20 cellular contexts compared by ENCODE assay signal in the genomic region with DNA sequence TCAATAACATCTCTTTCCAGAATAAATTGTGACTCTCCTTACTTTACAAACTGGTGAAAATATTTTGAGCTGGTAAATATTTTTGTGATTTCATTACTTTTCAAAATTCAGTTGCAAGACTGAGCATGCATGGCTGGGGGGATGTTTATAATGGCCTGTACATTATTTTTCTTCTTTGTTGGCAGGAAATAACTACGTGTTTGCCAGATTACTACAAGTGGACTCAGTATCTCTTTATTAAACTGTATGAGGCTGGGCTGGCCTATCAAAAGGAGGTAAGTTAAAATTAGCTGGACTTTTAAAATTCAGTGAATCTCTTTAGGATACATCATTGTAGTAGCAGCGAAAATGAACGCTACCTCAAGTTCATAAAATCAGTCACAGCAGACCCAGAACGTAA.
"Had no signal": no experiment of that assay in that cellular context is flagged by ENCODE, and none has a peak within 500 bp of the region (broad histone marks: within the 10 kb centered on the region; RNA-seq: fewer than 3 reads in every experiment).

No MANE protein-coding gene starts in this region.

- H3K27ac ChIP-seq: left ventricle myocardium inferior, right atrium auricular region, right lobe of liver, tibial nerve, vagina had no signal

- DNase-seq: islet precursor cell; left ventricle myocardium inferior; mesendoderm; naive B cell; natural killer cell; ovary; right lobe of liver; stimulated activated CD4-positive, alpha-beta T cell treated with anti-CD3 and anti-CD28 coated beads, Interleukin-12 subunit alpha, Interleukin-12 subunit beta, amount 100 ng/mL, for 4 hours; stimulated activated CD4-positive, alpha-beta T cell treated with anti-CD3 and anti-CD28 coated beads, Interleukin-15, amount 100 ng/mL, for 24 hours; stimulated activated CD4-positive, alpha-beta T cell treated with anti-CD3 and anti-CD28 coated beads, Interleukin-2, amount 100 ng/mL, for 24 hours; stimulated activated CD4-positive, alpha-beta T cell treated with anti-CD3 and anti-CD28 coated beads, Interleukin-4, amount 100 ng/mL, for 1 hour; stimulated activated naive CD4-positive, alpha-beta T cell had no signal

- H3K9me3 Mint-ChIP-seq: natural killer cell; stimulated activated naive CD8-positive, alpha-beta T cell treated with anti-CD3 and anti-CD28 coated beads, Interleukin-15, Interleukin-2, amounts not matched to agents 100 ng/mL and 50 ng/mL, for 24 hours; type B pancreatic cell had no signal

- H3K4me3 Mint-ChIP-seq: mesothelial cell of epicardium; naive B cell; natural killer cell; stimulated activated effector memory CD8-positive, alpha-beta T cell treated with anti-CD3 and anti-CD28 coated beads, Interleukin-12 subunit alpha, Interleukin-12 subunit beta, amount 100 ng/mL, for 72 hours; stimulated activated naive CD8-positive, alpha-beta T cell treated with anti-CD3 and anti-CD28 coated beads, Interleukin-15, Interleukin-2, amounts not matched to agents 100 ng/mL and 50 ng/mL, for 24 hours; type B pancreatic cell had no signal

- H3K27ac Mint-ChIP-seq: mesothelial cell of epicardium; natural killer cell; progenitor cell of endocrine pancreas; stimulated activated effector memory CD8-positive, alpha-beta T cell treated with anti-CD3 and anti-CD28 coated beads, Interleukin-12 subunit alpha, Interleukin-12 subunit beta, amount 100 ng/mL, for 72 hours; stimulated activated naive CD8-positive, alpha-beta T cell treated with anti-CD3 and anti-CD28 coated beads, Interleukin-15, Interleukin-2, amounts not matched to agents 100 ng/mL and 50 ng/mL, for 24 hours; type B pancreatic cell had no signal

- H3K4me1 Mint-ChIP-seq: stimulated activated effector memory CD8-positive, alpha-beta T cell treated with anti-CD3 and anti-CD28 coated beads, Interleukin-12 subunit alpha, Interleukin-12 subunit beta, amount 100 ng/mL, for 72 hours had no signal

- H3K27me3 Mint-ChIP-seq: naive B cell; progenitor cell of endocrine pancreas; stimulated activated naive CD8-positive, alpha-beta T cell treated with anti-CD3 and anti-CD28 coated beads, Interleukin-15, Interleukin-2, amounts not matched to agents 100 ng/mL and 50 ng/mL, for 24 hours; type B pancreatic cell had no signal

- H3K36me3 Mint-ChIP-seq: natural killer cell had no signal
